Comparison of ENCODE assay signal across 8 cellular contexts in genomic region chr1:48470506-48470905, GRCh38. TPM values are rescaled to one million over a fixed set of nuclear protein-coding genes. Genes with fewer than 3 reads are reported as not detected.
DNase-seq lines count a peak whose midpoint lies in the region; ATAC-seq lines count a peak whose summit lies in the region.

No MANE protein-coding gene starts in this region.

- H3K27ac ChIP-seq in rectal smooth muscle tissue (ENCODE audit: low read depth, low read length), result peak overlapping the region; percentile 89

- H3K9me3 Mint-ChIP-seq in activated T-helper 2 cell treated with anti-CD3 and anti-CD28 coated beads, Interferon-gamma antibody, Interleukin-2, Interleukin-4, amounts not matched to agents 10 μg/mL and 5 μg/mL and 100 μg/mL, durations not matched to agents 14 hours and 24 hours and 36 hours, result no peaks in the 10 kb centered on the region

- peaks cover 12% of the 10 kb centered on the region for H3K4me1 ChIP-seq in rectal smooth muscle tissue (ENCODE audit: control insufficient read depth, insufficient read depth, low read length)

- no peaks in the 10 kb centered on the region for H3K36me3 Mint-ChIP-seq in activated T-helper 2 cell treated with anti-CD3 and anti-CD28 coated beads, Interferon-gamma antibody, Interleukin-2, Interleukin-4, amounts not matched to agents 10 μg/mL and 5 μg/mL and 100 μg/mL, durations not matched to agents 14 hours and 24 hours and 36 hours (ENCODE audit: low read depth)

- H3K27ac Mint-ChIP-seq in activated T-helper 2 cell treated with anti-CD3 and anti-CD28 coated beads, Interferon-gamma antibody, Interleukin-2, Interleukin-4, amounts not matched to agents 10 μg/mL and 5 μg/mL and 100 μg/mL, durations not matched to agents 14 hours and 24 hours and 36 hours, result no peak overlapping the region

- ATAC-seq in left ventricle myocardium superior (peak; percentile 34), GM21717 (IDR thresholded peaks at IDR 0.05; ENCODE audit: unreplicated experiment) (no peak), HG02840 (IDR thresholded peaks at IDR 0.05; ENCODE audit: low FRiP score, unreplicated experiment) (no peak)

- no peaks in the 10 kb centered on the region for H3K36me3 ChIP-seq in rectal smooth muscle tissue (ENCODE audit: control insufficient read depth, insufficient read depth, low read length)

- H3K4me3 Mint-ChIP-seq in activated T-helper 2 cell treated with anti-CD3 and anti-CD28 coated beads, Interferon-gamma antibody, Interleukin-2, Interleukin-4, amounts not matched to agents 10 μg/mL and 5 μg/mL and 100 μg/mL, durations not matched to agents 14 hours and 24 hours and 36 hours (ENCODE audit: low read depth), result peak overlapping the region; percentile 80

- DNase-seq in HCEC 1CT (peak; percentile 51), left ventricle myocardium superior (peak; percentile 65), HPDE6-E6E7 (ENCODE audit: extremely low spot score) (no peak)
- DNase-seq in activated T-helper 2 cell treated with anti-CD3 and anti-CD28 coated beads, Interferon-gamma antibody, Interleukin-2, Interleukin-4, amounts not matched to agents 10 μg/mL and 5 μg/mL and 100 μg/mL, durations not matched to agents 14 hours and 24 hours and 36 hours (ENCODE audit: low spot score), result no peak
- no peak for DNase-seq in activated CD4-positive, alpha-beta T cell treated with anti-CD3 and anti-CD28 coated beads for 48 hours

- H3K4me1 Mint-ChIP-seq in activated T-helper 2 cell treated with anti-CD3 and anti-CD28 coated beads, Interferon-gamma antibody, Interleukin-2, Interleukin-4, amounts not matched to agents 10 μg/mL and 5 μg/mL and 100 μg/mL, durations not matched to agents 14 hours and 24 hours and 36 hours (ENCODE audit: low read depth), result peaks cover 14% of the 10 kb centered on the region

- H3K9ac ChIP-seq in rectal smooth muscle tissue (ENCODE audit: low read length), result no peak overlapping the region

- H3K27me3 ChIP-seq in rectal smooth muscle tissue (ENCODE audit: control insufficient read depth, insufficient read depth, low read length), result no peaks in the 10 kb centered on the region

- peaks cover 26% of the 10 kb centered on the region for H3K27me3 Mint-ChIP-seq in activated T-helper 2 cell treated with anti-CD3 and anti-CD28 coated beads, Interferon-gamma antibody, Interleukin-2, Interleukin-4, amounts not matched to agents 10 μg/mL and 5 μg/mL and 100 μg/mL, durations not matched to agents 14 hours and 24 hours and 36 hours (ENCODE audit: low read depth)

- intact Hi-C loops in activated T-helper 2 cell treated with anti-CD3 and anti-CD28 coated beads, Interferon-gamma antibody, Interleukin-2, Interleukin-4, amounts not matched to agents 10 μg/mL and 5 μg/mL and 100 μg/mL, durations not matched to agents 14 hours and 24 hours and 36 hours (cut with micrococcal nuclease), result no loop called here
- intact Hi-C loops in left ventricle myocardium superior (cut with micrococcal nuclease), result no loop called here

- peak overlapping the region; percentile 81 for H3K4me3 ChIP-seq in rectal smooth muscle tissue (ENCODE audit: low read length)

RNA-seq across cellular contexts. Expression of gene SPATA6, which starts 1.5 kb away (rescaled TPM):
- 1.2 and 1.4 TPM in 2 replicates for total RNA-seq in activated T-helper 2 cell treated with anti-CD3 and anti-CD28 coated beads, Interferon-gamma antibody, Interleukin-2, Interleukin-4, amounts not matched to agents 10 μg/mL and 5 μg/mL and 100 μg/mL, durations not matched to agents 14 hours and 24 hours and 36 hours
- total RNA-seq in left ventricle myocardium superior, result 11.2 TPM

Comparison
In these comparisons a context has a peak if more than half of its experiments do, and no peak if none do; other contexts are left out.
1. DNase-seq: peak in HCEC 1CT (single experiment) and left ventricle myocardium superior (single experiment); none in activated T-helper 2 cell treated with anti-CD3 and anti-CD28 coated beads, Interferon-gamma antibody, Interleukin-2, Interleukin-4, amounts not matched to agents 10 μg/mL and 5 μg/mL and 100 μg/mL, durations not matched to agents 14 hours and 24 hours and 36 hours (single experiment), HPDE6-E6E7 (single experiment) and activated CD4-positive, alpha-beta T cell treated with anti-CD3 and anti-CD28 coated beads for 48 hours (single experiment).